Comparison of ENCODE assay signal across 20 cellular contexts in genomic region chr1:210755991-210756669, GRCh38.
"Had no signal": no experiment of that assay in that cellular context is flagged by ENCODE, and none has a peak within 500 bp of the region (broad histone marks: within the 10 kb centered on the region; RNA-seq: fewer than 3 reads in every experiment).

No MANE protein-coding gene starts in this region.

- H3K27me3 Mint-ChIP-seq: activated CD4-positive, alpha-beta T cell treated with anti-CD3 and anti-CD28 coated beads, Interleukin-2, amount 10 ng/mL, durations not matched to agents 7 days and 5 days; stimulated activated naive B cell treated with anti-CD40 and anti-IgM and Interleukin-4, amounts not matched to agents 10 μg/mL and 1 μg/mL and 100 μg/mL, for 72 hours had no signal

- H3K9me3 Mint-ChIP-seq: activated naive CD8-positive, alpha-beta T cell treated with anti-CD3 and anti-CD28 coated beads for 36 hours; activated T-helper 1 cell treated with anti-CD3 and anti-CD28 coated beads, Interleukin-12 subunit alpha, Interleukin-12 subunit beta, Interleukin-2, Interleukin-4 antibody, amounts not matched to agents 30 ng/mL and 10 ng/mL and 1 ng/mL, durations not matched to agents 14 hours and 24 hours and 36 hours; natural killer cell treated with Interleukin-12 subunit alpha and Interleukin-12 subunit beta and Interleukin-15 and Interleukin-18, amount 100 ng/mL, for 72 hours had no signal

- H3K4me3 ChIP-seq: right atrium auricular region, skin epidermis, tibial nerve had no signal

- DNase-seq: activated CD4-positive, alpha-beta T cell treated with anti-CD3 and anti-CD28 coated beads, Interleukin-2, amount 10 ng/mL, durations not matched to agents 7 days and 5 days; activated CD4-positive, CD25-positive, alpha-beta regulatory T cell; activated CD8-positive, alpha-beta memory T cell treated with anti-CD3 and anti-CD28 coated beads, Interleukin-2, amount 50 U/mL, for 48 hours; activated naive CD8-positive, alpha-beta T cell treated with anti-CD3 and anti-CD28 coated beads for 36 hours; brain microvascular endothelial cell; cortex of kidney; effector CD8-positive, alpha-beta T cell; immature natural killer cell; mesendoderm; stimulated activated CD4-positive, alpha-beta T cell treated with anti-CD3 and anti-CD28 coated beads, Interleukin-15, amount 100 ng/mL, for 24 hours; stimulated activated CD4-positive, alpha-beta T cell treated with anti-CD3 and anti-CD28 coated beads, Interleukin-4, amount 100 ng/mL, for 1 hour; stimulated activated naive B cell treated with anti-CD40 and anti-IgM and Interleukin-4, amounts not matched to agents 10 μg/mL and 1 μg/mL and 100 μg/mL, for 72 hours had no signal

- H3K36me3 ChIP-seq: brain microvascular endothelial cell, right atrium auricular region, tibial nerve had no signal

- H3K27ac Mint-ChIP-seq: activated CD4-positive, alpha-beta T cell treated with anti-CD3 and anti-CD28 coated beads, Interleukin-2, amount 10 ng/mL, durations not matched to agents 7 days and 5 days; activated naive CD8-positive, alpha-beta T cell treated with anti-CD3 and anti-CD28 coated beads for 36 hours; activated T-helper 1 cell treated with anti-CD3 and anti-CD28 coated beads, Interleukin-12 subunit alpha, Interleukin-12 subunit beta, Interleukin-2, Interleukin-4 antibody, amounts not matched to agents 30 ng/mL and 10 ng/mL and 1 ng/mL, durations not matched to agents 14 hours and 24 hours and 36 hours; immature natural killer cell; natural killer cell treated with Interleukin-12 subunit alpha and Interleukin-12 subunit beta and Interleukin-15 and Interleukin-18, amount 100 ng/mL, for 72 hours; progenitor cell of endocrine pancreas; stimulated activated naive B cell treated with anti-CD40 and anti-IgM and Interleukin-4, amounts not matched to agents 10 μg/mL and 1 μg/mL and 100 μg/mL, for 72 hours had no signal

- H3K27me3 ChIP-seq: brain microvascular endothelial cell, foreskin keratinocyte, right atrium auricular region, tibial nerve had no signal

- H3K36me3 Mint-ChIP-seq: activated naive CD8-positive, alpha-beta T cell treated with anti-CD3 and anti-CD28 coated beads for 36 hours; immature natural killer cell; natural killer cell treated with Interleukin-12 subunit alpha and Interleukin-12 subunit beta and Interleukin-15 and Interleukin-18, amount 100 ng/mL, for 72 hours; stimulated activated naive B cell treated with anti-CD40 and anti-IgM and Interleukin-4, amounts not matched to agents 10 μg/mL and 1 μg/mL and 100 μg/mL, for 72 hours had no signal

- H3K4me3 Mint-ChIP-seq: activated CD4-positive, alpha-beta T cell treated with anti-CD3 and anti-CD28 coated beads, Interleukin-2, amount 10 ng/mL, durations not matched to agents 7 days and 5 days; activated naive CD8-positive, alpha-beta T cell treated with anti-CD3 and anti-CD28 coated beads for 36 hours; activated T-helper 1 cell treated with anti-CD3 and anti-CD28 coated beads, Interleukin-12 subunit alpha, Interleukin-12 subunit beta, Interleukin-2, Interleukin-4 antibody, amounts not matched to agents 30 ng/mL and 10 ng/mL and 1 ng/mL, durations not matched to agents 14 hours and 24 hours and 36 hours; central memory CD8-positive, alpha-beta T cell; immature natural killer cell; natural killer cell treated with Interleukin-12 subunit alpha and Interleukin-12 subunit beta and Interleukin-15 and Interleukin-18, amount 100 ng/mL, for 72 hours; stimulated activated naive B cell treated with anti-CD40 and anti-IgM and Interleukin-4, amounts not matched to agents 10 μg/mL and 1 μg/mL and 100 μg/mL, for 72 hours had no signal

- H3K4me1 Mint-ChIP-seq: activated CD4-positive, alpha-beta T cell treated with anti-CD3 and anti-CD28 coated beads, Interleukin-2, amount 10 ng/mL, durations not matched to agents 7 days and 5 days; activated naive CD8-positive, alpha-beta T cell treated with anti-CD3 and anti-CD28 coated beads for 36 hours; central memory CD8-positive, alpha-beta T cell; immature natural killer cell; stimulated activated naive B cell treated with anti-CD40 and anti-IgM and Interleukin-4, amounts not matched to agents 10 μg/mL and 1 μg/mL and 100 μg/mL, for 72 hours had no signal

- H3K27ac ChIP-seq: brain microvascular endothelial cell, foreskin keratinocyte, right atrium auricular region, skin epidermis, tibial nerve had no signal

- ATAC-seq: natural killer cell treated with Interleukin-12 subunit alpha and Interleukin-12 subunit beta and Interleukin-15 and Interleukin-18, amount 100 ng/mL, for 72 hours; stimulated activated naive B cell treated with anti-CD40 and anti-IgM and Interleukin-4, amounts not matched to agents 10 μg/mL and 1 μg/mL and 100 μg/mL, for 72 hours had no signal
